Comparison of ENCODE assay signal across 8 cellular contexts in the genomic region with DNA sequence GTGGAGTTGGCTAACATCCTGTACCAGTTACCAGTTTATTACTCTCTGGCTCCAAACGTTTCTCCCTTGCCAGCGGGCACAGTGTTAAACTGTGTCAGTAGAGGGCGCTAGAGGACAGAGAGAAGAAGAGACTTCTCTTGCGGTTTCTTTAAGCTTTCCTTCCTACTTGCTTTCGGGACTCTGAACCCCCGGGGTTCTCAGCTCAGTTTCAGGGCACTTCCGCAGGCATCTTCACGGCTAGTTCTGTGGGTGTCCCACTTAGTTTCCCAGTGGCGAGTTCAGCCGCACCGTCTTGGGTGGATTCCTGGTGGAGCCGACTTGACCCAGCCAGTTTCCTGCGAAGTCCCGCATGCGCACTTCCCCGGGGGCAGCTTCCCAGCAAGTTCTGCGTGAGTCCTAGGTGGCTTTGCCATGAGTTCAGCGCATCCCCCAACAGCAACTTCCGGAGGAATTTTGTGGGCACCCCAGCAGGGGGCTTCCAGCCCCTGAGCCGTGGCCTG. TPM values are rescaled to one million over a fixed set of nuclear protein-coding genes. Genes with fewer than 3 reads are reported as not detected.
DNase-seq lines count a peak whose midpoint lies in the region; ATAC-seq and TF ChIP-seq lines count a peak whose summit lies in the region.

No MANE protein-coding gene starts in this region.

- CTCF ChIA-PET in activated naive CD4-positive, alpha-beta T cell treated with anti-CD3 and anti-CD28 coated beads, Interleukin-2, amount 10 ng/mL, durations not matched to agents 7 days and 5 days (lab: Charles Lee) = interaction anchor here (0.6 to 13.0 kb wide), 51 partner anchors 10 to 862 kb away, joined by 3 to 591 read pairs (median 4); a partner anchor contains a TSS

- no peaks in the 10 kb centered on the region for H3K36me3 Mint-ChIP-seq in activated naive CD4-positive, alpha-beta T cell treated with anti-CD3 and anti-CD28 coated beads, Interleukin-2, amount 10 ng/mL, durations not matched to agents 7 days and 5 days

- H3K4me1 ChIP-seq in BE2C = peaks cover 14% of the 10 kb centered on the region
- H3K4me1 ChIP-seq in neutrophil (ENCODE audit: control insufficient read depth in 1 of 2, insufficient read depth in 1 of 2, low read depth in 1 of 2, low read length in 1 of 2) = peaks cover 32 to 39% of the 10 kb centered on the region in 2 experiments
- H3K4me1 ChIP-seq in thoracic aorta (ENCODE audit: control insufficient read depth in 1 of 2, low read depth in 2 of 2) = peaks cover 0 to 17% of the 10 kb centered on the region in 2 donors

- H3K36me3 ChIP-seq in BE2C (no peaks in the 10 kb centered on the region), SK-N-MC (ENCODE audit: insufficient read depth, low read length) (no peaks in the 10 kb centered on the region), neutrophil (no peaks in the 10 kb centered on the region), thoracic aorta (no peaks in the 10 kb centered on the region)

- H3K9me3 Mint-ChIP-seq in activated naive CD4-positive, alpha-beta T cell treated with anti-CD3 and anti-CD28 coated beads, Interleukin-2, amount 10 ng/mL, durations not matched to agents 7 days and 5 days = no peaks in the 10 kb centered on the region

- H3K27me3 ChIP-seq in BE2C (no peaks in the 10 kb centered on the region), neutrophil (no peaks in the 10 kb centered on the region), thoracic aorta (replicated peaks; ENCODE audit: insufficient read depth) (no peaks in the 10 kb centered on the region)

- ATAC-seq in thoracic aorta (ENCODE audit: insufficient number of reproducible peaks, low FRiP score, low read depth) = no peak

- peak overlapping the region; percentile 19 for H3K27ac Mint-ChIP-seq in activated naive CD4-positive, alpha-beta T cell treated with anti-CD3 and anti-CD28 coated beads, Interleukin-2, amount 10 ng/mL, durations not matched to agents 7 days and 5 days

- peaks cover 24% of the 10 kb centered on the region for H3K4me1 Mint-ChIP-seq in activated naive CD4-positive, alpha-beta T cell treated with anti-CD3 and anti-CD28 coated beads, Interleukin-2, amount 10 ng/mL, durations not matched to agents 7 days and 5 days

- peak overlapping the region; percentile 70 for H3K9ac ChIP-seq in SK-N-MC (ENCODE audit: insufficient read length)

- peak; percentile 75 for DNase-seq in BE2C
- DNase-seq in GM20000 (ENCODE audit: low spot score) = peak; percentile 87
- peak; percentile 94 for DNase-seq in NAMALWA (ENCODE audit: low spot score)
- DNase-seq in SK-N-MC (ENCODE audit: low read depth, low spot score) = peak; percentile 78
- DNase-seq in activated naive CD4-positive, alpha-beta T cell treated with anti-CD3 and anti-CD28 coated beads, Interleukin-2, amount 10 ng/mL, durations not matched to agents 7 days and 5 days = peak; percentile 90
- DNase-seq in globus pallidus (ENCODE audit: low spot score) = peak; percentile 92
- DNase-seq in thoracic aorta (ENCODE audit: low spot score) = no peak

- peak overlapping the region; percentile 38; the same call in 1 of the 2 replicates for H3K27ac ChIP-seq in SK-N-MC
- H3K27ac ChIP-seq in neutrophil = peak overlapping the region; percentile 71
- peak overlapping the region; percentile 77 for H3K27ac ChIP-seq in thoracic aorta

- H3K9me3 ChIP-seq in BE2C (no peaks in the 10 kb centered on the region), SK-N-MC (ENCODE audit: low read depth, low read length) (no peaks in the 10 kb centered on the region), neutrophil (no peaks in the 10 kb centered on the region), thoracic aorta (no peaks in the 10 kb centered on the region)

- H3K4me3 Mint-ChIP-seq in activated naive CD4-positive, alpha-beta T cell treated with anti-CD3 and anti-CD28 coated beads, Interleukin-2, amount 10 ng/mL, durations not matched to agents 7 days and 5 days = peak overlapping the region; percentile 72

- peak; percentile 99 for TF ChIP-seq CTCF in BE2C (IDR thresholded peaks at IDR 0.05; ENCODE audit: low read depth, low read length)
- TF ChIP-seq CTCF in GM20000 (IDR thresholded peaks at IDR 0.05; ENCODE audit: extremely low read depth, missing control alignments) = peak; percentile 73
- peak; percentile 93 for TF ChIP-seq CTCF in neutrophil (IDR thresholded peaks at IDR 0.05)
- TF ChIP-seq CTCF in thoracic aorta (IDR thresholded peaks at IDR 0.05) = peak; percentile 91

- H3K4me3 ChIP-seq in BE2C (ENCODE audit: low read depth, low read length) = peak overlapping the region; percentile 80
- peak overlapping the region; percentile 93 for H3K4me3 ChIP-seq in SK-N-MC
- H3K4me3 ChIP-seq in neutrophil (ENCODE audit: low read depth in 1 of 2, low read length in 1 of 2) = peak overlapping the region; percentile 72 to 83
- peak overlapping the region; percentile 85 for H3K4me3 ChIP-seq in thoracic aorta

- H3K27me3 Mint-ChIP-seq in activated naive CD4-positive, alpha-beta T cell treated with anti-CD3 and anti-CD28 coated beads, Interleukin-2, amount 10 ng/mL, durations not matched to agents 7 days and 5 days = peaks cover 10% of the 10 kb centered on the region

RNA-seq across cellular contexts. Expression of a gene that starts 37.9 kb away (rescaled TPM):
- polyA plus RNA-seq in BE2C (2012; ENCODE audit: insufficient read depth, insufficient read length, low read depth) = 15.1 TPM
- 100 to 1,000 TPM; 119 to 164 TPM for total RNA-seq in thoracic aorta

RNA-seq across cellular contexts. Expression of a gene that starts 37.9 kb away (rescaled TPM):
- 0.74 TPM for polyA plus RNA-seq in BE2C (2012; ENCODE audit: insufficient read depth, insufficient read length, low read depth)
- total RNA-seq in thoracic aorta = under 1 TPM; 0.14 to 0.41 TPM
